Comparison of ENCODE assay signal across 1 cellular context in genomic region chr19:861756-862528, GRCh38.
A peak's percentile ranks its signal among the peaks of the same experiment; 100 is the strongest.
TF ChIP-seq lines count a peak whose summit lies in the region.

No MANE protein-coding gene starts in this region.

TF ChIP-seq in WTC11, 78 proteins besides CTCF, POLR2A, EP300 and RAD21 (continued from another document and continues in another):
- TF ChIP-seq ZNF281 (CRISPR knock-in tag; IDR thresholded peaks at IDR 0.05) (peak; percentile 80; the same call in 1 of the 2 replicates), TEAD4 (CRISPR knock-in tag; IDR thresholded peaks at IDR 0.05) (0 out of 2 replicates have a peak, but pooled peaks have one; percentile 72), NFATC4 (CRISPR knock-in tag; IDR thresholded peaks at IDR 0.05) (no peak), E2F4 (CRISPR knock-in tag; IDR thresholded peaks at IDR 0.05; ENCODE audit: borderline replicate concordance, low read depth) (no peak), MLX (CRISPR knock-in tag; IDR thresholded peaks at IDR 0.05) (no peak), SMAD3 (CRISPR knock-in tag; IDR thresholded peaks at IDR 0.05; ENCODE audit: borderline replicate concordance) (0 out of 2 replicates have a peak, but pooled peaks have one; percentile 32), ATF6 (CRISPR knock-in tag; IDR thresholded peaks at IDR 0.05) (no peak), GABPB1 (CRISPR knock-in tag; IDR thresholded peaks at IDR 0.05) (no peak), TP53 (CRISPR knock-in tag; IDR thresholded peaks at IDR 0.05) (peak; percentile 89), GTF2I (CRISPR knock-in tag; conservative IDR thresholded peaks at IDR 0.05) (no peak), ETV6 (CRISPR knock-in tag; IDR thresholded peaks at IDR 0.05) (peak; percentile 88), HMGXB4 (CRISPR knock-in tag; IDR thresholded peaks at IDR 0.05) (peak; percentile 84; the same call in 1 of the 2 replicates), ARID4B (CRISPR knock-in tag; IDR thresholded peaks at IDR 0.05; ENCODE audit: borderline replicate concordance) (peak; percentile 93), RELA (CRISPR knock-in tag; IDR thresholded peaks at IDR 0.05; ENCODE audit: borderline replicate concordance) (0 out of 2 replicates have a peak, but pooled peaks have one; percentile 79), RORB (CRISPR knock-in tag; IDR thresholded peaks at IDR 0.05) (no peak), CBFB (CRISPR knock-in tag; IDR thresholded peaks at IDR 0.05; ENCODE audit: low read depth) (no peak), NR3C1 (CRISPR knock-in tag; conservative IDR thresholded peaks at IDR 0.05; ENCODE audit: low read depth) (no peak), TEAD1 (CRISPR knock-in tag; IDR thresholded peaks at IDR 0.05) (peak; percentile 80; the same call in 1 of the 2 replicates), SMAD4 (CRISPR knock-in tag; IDR thresholded peaks at IDR 0.05) (no peak), IRF2 (CRISPR knock-in tag; IDR thresholded peaks at IDR 0.05; ENCODE audit: borderline replicate concordance, low read depth) (no peak), IRF1 (CRISPR knock-in tag; IDR thresholded peaks at IDR 0.05) (peak; percentile 82), ELF4 (CRISPR knock-in tag; IDR thresholded peaks at IDR 0.05; ENCODE audit: low read depth) (no peak), E2F1 (CRISPR knock-in tag; IDR thresholded peaks at IDR 0.05) (0 out of 2 replicates have a peak, but pooled peaks have one; percentile 63), FOXK1 (CRISPR knock-in tag; IDR thresholded peaks at IDR 0.05) (peak; percentile 77), MYBL2 (CRISPR knock-in tag; IDR thresholded peaks at IDR 0.05) (no peak), ZSCAN18 (CRISPR knock-in tag; IDR thresholded peaks at IDR 0.05) (no peak), CREB1 (CRISPR knock-in tag; IDR thresholded peaks at IDR 0.05) (no peak), ZNF396 (CRISPR knock-in tag; IDR thresholded peaks at IDR 0.05; ENCODE audit: borderline replicate concordance) (no peak), FOXP4 (CRISPR knock-in tag; IDR thresholded peaks at IDR 0.05) (peak; percentile 97), ZMAT4 (CRISPR knock-in tag; IDR thresholded peaks at IDR 0.05) (no peak), CREM (CRISPR knock-in tag; IDR thresholded peaks at IDR 0.05) (no peak), ESRRA (CRISPR knock-in tag; IDR thresholded peaks at IDR 0.05; ENCODE audit: borderline replicate concordance) (0 out of 2 replicates have a peak, but pooled peaks have one; percentile 8), ATF3 (CRISPR knock-in tag; conservative IDR thresholded peaks at IDR 0.05) (no peak), NR1H2 (CRISPR knock-in tag; IDR thresholded peaks at IDR 0.05) (no peak), ZNF317 (CRISPR knock-in tag; IDR thresholded peaks at IDR 0.05; ENCODE audit: borderline replicate concordance, low read depth) (0 out of 2 replicates have a peak, but pooled peaks have one; percentile 23), ZBTB43 (CRISPR knock-in tag; IDR thresholded peaks at IDR 0.05) (peak; percentile 62; the same call in 1 of the 2 replicates), NFYB (CRISPR knock-in tag; conservative IDR thresholded peaks at IDR 0.05; ENCODE audit: low read depth) (no peak)
